25 cellular contexts compared by ENCODE assay signal in the genomic region with DNA sequence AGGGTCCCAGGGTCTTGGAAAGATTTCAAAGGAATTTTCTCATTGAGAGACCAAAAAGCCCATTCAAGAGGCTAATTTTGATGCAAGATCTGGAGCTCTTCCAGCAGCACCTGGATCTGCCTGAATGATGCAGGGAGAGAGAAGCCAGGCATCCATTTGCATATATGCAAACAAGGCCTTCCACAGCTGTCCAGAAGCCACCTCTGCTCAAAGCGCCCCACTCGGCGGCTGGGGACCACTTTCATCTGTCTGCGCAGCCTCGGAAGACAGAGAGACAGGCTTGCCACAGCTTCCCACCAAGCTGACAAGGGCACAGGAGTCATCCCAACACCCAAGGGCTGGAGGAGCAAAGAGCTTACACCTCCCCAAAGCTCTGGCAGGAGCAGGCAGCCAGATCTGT.
DNase-seq lines count a peak whose midpoint lies in the region; ATAC-seq and TF ChIP-seq lines count a peak whose summit lies in the region.
"Had no signal": no experiment of that assay in that cellular context is flagged by ENCODE, and none has a peak within 500 bp of the region (broad histone marks: within the 10 kb centered on the region; RNA-seq: fewer than 3 reads in every experiment).

No MANE protein-coding gene starts in this region.

- DNase-seq in GM06990 (ENCODE audit: extremely low read depth, insufficient read length): peak; percentile 34
- peak; percentile 27 for DNase-seq in GM19240 (ENCODE audit: insufficient read length, low spot score)
- DNase-seq in germinal center (ENCODE audit: low spot score): peak; percentile 78
- DNase-seq in retina: no peak
- DNase-seq in COR-L47 (lab: John Stamatoyannopoulos, UW): no peak
- DNase-seq: ACHN; activated CD4-positive, alpha-beta T cell treated with anti-CD3 and anti-CD28 coated beads, Interleukin-2, amount 50 U/mL, for 1 hour; activated naive CD4-positive, alpha-beta T cell treated with Interleukin-2 at 50 U/mL for 16 hours; CD4-positive, alpha-beta memory T cell; central memory CD4-positive, alpha-beta T cell; DMS79; left ventricle myocardium inferior; MG63; NCI-H187; NCI-H510A; occipital lobe; Right ventricle myocardium superior; stimulated activated naive CD4-positive, alpha-beta T cell treated with Interleukin-2 at 50 U/mL for 16 hours; T-cell had no signal

- no peak overlapping the region for H3K4me3 ChIP-seq in GM06990 (replicated peaks; ENCODE audit: low read depth, low read length)
- H3K4me3 ChIP-seq: esophagus muscularis mucosa, left ventricle myocardium inferior, MG63, right atrium auricular region, tibial nerve had no signal

- H3K36me3 ChIP-seq in GM06990 (ENCODE audit: control insufficient read depth, insufficient read depth, low read length): no peaks in the 10 kb centered on the region
- H3K36me3 ChIP-seq: esophagus muscularis mucosa, left ventricle myocardium inferior, MG63, right atrium auricular region, tibial nerve had no signal

- H3K27me3 ChIP-seq in GM06990 (replicated peaks; ENCODE audit: control insufficient read depth, insufficient read depth, low read length): no peaks in the 10 kb centered on the region
- H3K27me3 ChIP-seq: esophagus muscularis mucosa, MG63, right atrium auricular region, tibial nerve had no signal

- TF ChIP-seq CTCF in GM06990 (IDR thresholded peaks at IDR 0.05; ENCODE audit: insufficient read depth, low read length, poor library complexity, severe bottlenecking): peak; percentile 37

- ATAC-seq in HG03439 (IDR thresholded peaks at IDR 0.05; ENCODE audit: unreplicated experiment): peak; percentile 53
- no peak for ATAC-seq in GM21515 (IDR thresholded peaks at IDR 0.05; ENCODE audit: unreplicated experiment)
- ATAC-seq in HG02610 (IDR thresholded peaks at IDR 0.05; ENCODE audit: unreplicated experiment): no peak
- ATAC-seq: T-cell had no signal

Comparison
In these comparisons a context has a peak if more than half of its experiments do, and no peak if none do; other contexts are left out.
1. DNase-seq: peak in GM06990 (single experiment), GM19240 (single experiment) and germinal center (single experiment); none in retina (single experiment) and COR-L47 (single experiment).